8 cellular contexts compared by ENCODE assay signal in genomic region chr3:171049831-171050444, GRCh38. TPM values are rescaled to one million over a fixed set of nuclear protein-coding genes. Genes with fewer than 3 reads are reported as not detected.
DNase-seq lines count a peak whose midpoint lies in the region; ATAC-seq, FAIRE-seq and TF ChIP-seq lines count a peak whose summit lies in the region.

No MANE protein-coding gene starts in this region.

- peak; percentile 65 for FAIRE-seq in H54 (lab: Jason Lieb, UNC)

- peaks cover 8% of the 10 kb centered on the region for H3K4me1 ChIP-seq in body of pancreas

- no peaks in the 10 kb centered on the region for H3K36me3 ChIP-seq in body of pancreas (replicated peaks in 1 of 2; ENCODE audit: insufficient read depth in 1 of 2, low read depth in 2 of 2)

- intact Hi-C loops in body of pancreas (cut with DNase I), result loop anchor here (10.0 kb wide), 1 partner anchor 515 kb away; no protein-coding TSS in a partner anchor

- TF ChIP-seq CTCF in LNCaP clone FGC (IDR thresholded peaks at IDR 0.05; ENCODE audit: control insufficient read depth, extremely low read depth, insufficient read depth) (peak; percentile 73), body of pancreas (IDR thresholded peaks at IDR 0.05) (peak; percentile 19 to 75 (median 71))

- H3K9me3 ChIP-seq in body of pancreas, result no peaks in the 10 kb centered on the region

- peak; percentile 78 for ATAC-seq in body of pancreas

- WGBS in body of pancreas, 2 donors, result 18 to 31% methylated on average over 6 of the region's 6 CpGs

- peak; percentile 1 for DNase-seq in NK-92 treated with Interleukin-12 subunit alpha and Interleukin-12 subunit beta, amount 100 ng/mL, for 24 hours (lab: John Stamatoyannopoulos, UW)
- DNase-seq in NK-92 (lab: John Stamatoyannopoulos, UW; ENCODE audit: unreplicated experiment) (no peak), H54 (ENCODE audit: insufficient read length, low spot score) (peak; percentile 38), LNCaP clone FGC (ENCODE audit: low read depth) (no peak), SKM-1 (lab: John Stamatoyannopoulos, UW; ENCODE audit: unreplicated experiment) (peak; percentile 14), body of pancreas (peak; percentile 61 to 72 (median 67)), iPS-NIHi11 (ENCODE audit: low spot score) (peak; percentile 74)
- DNase-seq in stimulated activated CD4-positive, alpha-beta T cell treated with anti-CD3 and anti-CD28 coated beads, Interleukin-2, amount 100 ng/mL, for 4 hours (ENCODE audit: low read depth), result peak; percentile 10

- no peak overlapping the region for H3K27ac ChIP-seq in body of pancreas

- no peaks in the 10 kb centered on the region for H3K27me3 ChIP-seq in body of pancreas

- TF ChIP-seq POLR2A in H54 (IDR thresholded peaks at IDR 0.05; ENCODE audit: low read depth, low read length) (no peak), body of pancreas (IDR thresholded peaks at IDR 0.05) (no peak)

- H3K4me3 ChIP-seq in LNCaP clone FGC (ENCODE audit: low read depth, low read length), result no peak overlapping the region
- no peak overlapping the region for H3K4me3 ChIP-seq in body of pancreas

RNA-seq across cellular contexts. Expression of gene SLC2A2, which starts 23.4 kb away (rescaled TPM):
- 1 to 10 TPM; 2.9 to 8.2 TPM for total RNA-seq in body of pancreas

Comparison
In these comparisons a context has a peak if more than half of its experiments do, and no peak if none do; other contexts are left out.
1. DNase-seq: peak in NK-92 treated with Interleukin-12 subunit alpha and Interleukin-12 subunit beta, amount 100 ng/mL, for 24 hours (single experiment), H54 (single experiment), SKM-1 (single experiment), body of pancreas (4 of 4), iPS-NIHi11 (single experiment) and stimulated activated CD4-positive, alpha-beta T cell treated with anti-CD3 and anti-CD28 coated beads, Interleukin-2, amount 100 ng/mL, for 4 hours (single experiment); none in NK-92 (single experiment) and LNCaP clone FGC (single experiment).